In the genomic region with DNA sequence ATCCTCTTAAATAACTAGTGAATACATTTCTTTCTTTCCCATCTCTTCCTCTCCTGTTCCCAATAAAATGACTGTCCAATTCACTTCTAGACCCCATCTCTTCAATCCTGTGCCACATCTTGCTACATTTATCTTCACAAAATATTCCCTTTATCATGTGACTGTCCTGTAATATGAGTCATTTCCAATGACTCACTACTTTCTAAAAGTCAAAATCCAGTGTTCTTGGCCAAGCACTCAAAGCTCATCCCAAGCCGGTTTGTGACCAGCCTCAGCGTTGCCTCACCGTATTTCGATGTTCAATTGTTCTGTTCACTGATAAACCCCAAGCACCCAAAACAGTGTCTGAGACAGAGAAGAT, we compare ENCODE assay signal across 13 cellular contexts.
DNase-seq lines count a peak whose midpoint lies in the region; ATAC-seq and TF ChIP-seq lines count a peak whose summit lies in the region.
"Had no signal": no experiment of that assay in that cellular context is flagged by ENCODE, and none has a peak within 500 bp of the region (broad histone marks: within the 10 kb centered on the region; RNA-seq: fewer than 3 reads in every experiment).

No MANE protein-coding gene starts in this region.

- no peaks in the 10 kb centered on the region for H3K36me3 ChIP-seq in brain microvascular endothelial cell (replicated peaks)
- H3K36me3 ChIP-seq: tibial nerve had no signal

- WGBS in right cardiac atrium: 47% methylated on average over 4 of the region's 4 CpGs

- H3K27me3 ChIP-seq in brain microvascular endothelial cell (replicated peaks) (no peaks in the 10 kb centered on the region), right cardiac atrium (ENCODE audit: control insufficient read depth, insufficient read depth) (no peaks in the 10 kb centered on the region)
- H3K27me3 ChIP-seq: tibial nerve had no signal

- no peak overlapping the region for H3K4me3 ChIP-seq in brain microvascular endothelial cell (ENCODE audit: low read depth, low read length)
- H3K4me3 ChIP-seq in right cardiac atrium (ENCODE audit: low read length): no peak overlapping the region
- H3K4me3 ChIP-seq: tibial nerve had no signal

- intact Hi-C loops in right cardiac atrium (cut with DNase I): no loop called here

- peak overlapping the region; percentile 1 for H3K27ac ChIP-seq in brain microvascular endothelial cell
- peak overlapping the region; percentile 12 for H3K27ac ChIP-seq in right cardiac atrium (ENCODE audit: low read length)

- peak; percentile 34 to 72 for ATAC-seq in right cardiac atrium
- ATAC-seq: naive thymus-derived CD4-positive, alpha-beta T cell had no signal

- peaks cover 19% of the 10 kb centered on the region for H3K4me1 ChIP-seq in right cardiac atrium (ENCODE audit: control insufficient read depth, insufficient read depth, low read length)

- in situ Hi-C loops in brain microvascular endothelial cell (cut with HindIII; ENCODE audit: low pct_ligation_motif_present, low sequenced_read_pairs): no loop called here

- DNase-seq in HT1080 (ENCODE audit: low read depth): peak; percentile 62
- DNase-seq in brain microvascular endothelial cell: peak; percentile 75
- peak in 1 of 3 donors; percentile 45 for DNase-seq in right cardiac atrium
- peak; percentile 73 for DNase-seq in stromal cell of bone marrow (ENCODE audit: low read depth)
- no peak for DNase-seq in activated gamma-delta T cell (lab: John Stamatoyannopoulos, UW)
- DNase-seq in stimulated activated CD4-positive, alpha-beta T cell treated with anti-CD3 and anti-CD28 coated beads, Interleukin-2, amount 100 ng/mL, for 24 hours: no peak
- DNase-seq in stimulated activated CD4-positive, alpha-beta T cell treated with anti-CD3 and anti-CD28 coated beads, Interleukin-1b, Interleukin-23, amount 100 ng/mL, for 48 hours: no peak
- no peak for DNase-seq in activated T-cell treated with anti-CD3 and anti-CD28 coated beads, Interleukin-2, amount 50 U/mL, for 48 hours
- DNase-seq: activated CD4-positive, alpha-beta T cell treated with anti-CD3 and anti-CD28 coated beads, Interleukin-2, amount 50 U/mL, for 1 hour; naive thymus-derived CD4-positive, alpha-beta T cell; NCI-H1436 treated with DMSO at 0.1 percent for 48 hours; SHP77 treated with DMSO at 0.1 percent for 48 hours had no signal

- TF ChIP-seq CTCF in brain microvascular endothelial cell (IDR thresholded peaks at IDR 0.05; ENCODE audit: low read depth, low read length, missing control alignments): no peak

- no peaks in the 10 kb centered on the region for H3K9me3 ChIP-seq in right cardiac atrium (ENCODE audit: control insufficient read depth, low read length)
- H3K9me3 ChIP-seq: tibial nerve had no signal

Comparison
In these comparisons a context has a peak if more than half of its experiments do, and no peak if none do; other contexts are left out.
1. DNase-seq: peak in HT1080 (single experiment), brain microvascular endothelial cell (single experiment) and stromal cell of bone marrow (single experiment); none in activated gamma-delta T cell (single experiment), stimulated activated CD4-positive, alpha-beta T cell treated with anti-CD3 and anti-CD28 coated beads, Interleukin-2, amount 100 ng/mL, for 24 hours (0 of 2), stimulated activated CD4-positive, alpha-beta T cell treated with anti-CD3 and anti-CD28 coated beads, Interleukin-1b, Interleukin-23, amount 100 ng/mL, for 48 hours (single experiment) and activated T-cell treated with anti-CD3 and anti-CD28 coated beads, Interleukin-2, amount 50 U/mL, for 48 hours (0 of 2).